33 cellular contexts compared by ENCODE assay signal in the genomic region with DNA sequence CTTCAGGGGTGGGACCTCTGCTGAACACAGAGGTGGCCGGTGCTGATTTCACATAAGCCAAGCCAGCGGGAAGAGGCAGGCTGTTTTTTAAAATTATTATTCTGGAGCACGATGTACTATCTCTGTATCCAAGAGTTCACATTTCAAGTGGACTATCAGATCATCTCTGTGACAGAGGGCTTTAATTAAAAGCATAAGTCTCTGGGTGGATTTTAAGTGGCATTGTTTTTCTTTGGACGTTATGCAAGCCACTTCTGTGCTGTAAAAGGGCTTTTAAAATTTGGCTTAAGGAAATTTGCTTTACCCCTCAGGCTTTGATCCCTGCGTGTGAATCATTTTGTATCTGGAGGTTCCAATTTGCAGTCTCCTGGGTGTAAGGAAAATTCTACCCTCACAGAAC.
DNase-seq lines count a peak whose midpoint lies in the region; ATAC-seq and TF ChIP-seq lines count a peak whose summit lies in the region.
"Had no signal": no experiment of that assay in that cellular context is flagged by ENCODE, and none has a peak within 500 bp of the region (broad histone marks: within the 10 kb centered on the region; RNA-seq: fewer than 3 reads in every experiment).

No MANE protein-coding gene starts in this region.

- no peak overlapping the region; the same call in 1 of the 2 replicates for H3K23ac ChIP-seq in IMR-90 (ENCODE audit: low read depth, low read length)
- no peak overlapping the region for H3K23ac ChIP-seq in mesenchymal stem cell (ENCODE audit: low read length in 2 of 2)

- H4K8ac ChIP-seq in IMR-90 (ENCODE audit: low read depth in 2 of 2, low read length in 2 of 2) (no peak overlapping the region), mesenchymal stem cell (ENCODE audit: low read length) (no peak overlapping the region)

- H4K91ac ChIP-seq in IMR-90 (ENCODE audit: insufficient read depth, low read depth, low read length) (no peak overlapping the region), mesenchymal stem cell (ENCODE audit: low read length) (no peak overlapping the region)

- peaks cover 29% of the 10 kb centered on the region for H3K9me1 ChIP-seq in IMR-90 (ENCODE audit: insufficient read depth, low read length)

- no peak overlapping the region for H2BK120ac ChIP-seq in IMR-90 (ENCODE audit: low read depth, low read length)
- no peak overlapping the region for H2BK120ac ChIP-seq in mesenchymal stem cell (ENCODE audit: low read depth, low read length)

- TF ChIP-seq POLR2A in IMR-90 (IDR thresholded peaks at IDR 0.05; ENCODE audit: low read depth, low read length) = no peak

- no CpG with 5 or more reads among the region's 5 CpGs for WGBS in IMR-90 (ENCODE audit: extremely low coverage in 2 of 2, insufficient read length in 1 of 2), 2 experiments
- whole genome bisulfite sequencing in mesenchymal stem cell = 79% methylated on average over 5 of the region's 5 CpGs

- peak overlapping the region; percentile 63 for H3K27ac Mint-ChIP-seq in activated B cell treated with CpG ODN at 0.5 μM for 24 hours
- H3K27ac Mint-ChIP-seq: activated T-cell treated with anti-CD3 and anti-CD28 coated beads, Interleukin-2, amount 50 U/mL, for 72 hours; brain; immature natural killer cell; memory B cell; neural progenitor cell; WTC11 had no signal

- H3K4me3 Mint-ChIP-seq in activated B cell treated with CpG ODN at 0.5 μM for 24 hours = no peak overlapping the region
- H3K4me3 Mint-ChIP-seq: activated T-cell treated with anti-CD3 and anti-CD28 coated beads, Interleukin-2, amount 50 U/mL, for 72 hours; brain; IgD-negative memory B cell; immature natural killer cell; memory B cell; neural progenitor cell; WTC11 had no signal

- no peak overlapping the region for H3K18ac ChIP-seq in IMR-90 (ENCODE audit: low read depth, low read length)
- H3K18ac ChIP-seq in mesenchymal stem cell (ENCODE audit: low read depth in 1 of 2, low read length in 2 of 2) = no peak overlapping the region

- H3K4me3 ChIP-seq in AG10803 (ENCODE audit: low read length) (no peak overlapping the region), IMR-90 (ENCODE audit: insufficient read depth, low read depth, low read length) (no peak overlapping the region), mesenchymal stem cell (ENCODE audit: insufficient read depth in 1 of 2, low read depth in 1 of 2, low read length in 2 of 2) (no peak overlapping the region), ascending aorta (no peak overlapping the region)
- H3K4me3 ChIP-seq: adrenal gland, BLaER1, gastrocnemius medialis, neural progenitor cell, vagina had no signal

- H3K27me3 Mint-ChIP-seq in activated B cell treated with CpG ODN at 0.5 μM for 24 hours = no peaks in the 10 kb centered on the region
- H3K27me3 Mint-ChIP-seq: IgD-negative memory B cell, memory B cell had no signal

- H3K4me1 ChIP-seq in IMR-90 (ENCODE audit: control insufficient read depth, insufficient read depth, low read length) = peaks cover 22% of the 10 kb centered on the region
- peaks cover 8% of the 10 kb centered on the region for H3K4me1 ChIP-seq in mesenchymal stem cell (ENCODE audit: control insufficient read depth, insufficient read depth, low read depth, low read length)
- H3K4me1 ChIP-seq in ascending aorta = peaks cover 0 to 10% of the 10 kb centered on the region in 2 donors
- H3K4me1 ChIP-seq: adrenal gland had no signal

- no peak overlapping the region for H2BK5ac ChIP-seq in IMR-90 (ENCODE audit: low read depth, low read length, poor library complexity, severe bottlenecking)
- H2BK5ac ChIP-seq in mesenchymal stem cell (ENCODE audit: low read depth, low read length, poor library complexity, severe bottlenecking) = no peak overlapping the region

- H3K27me3 ChIP-seq in IMR-90 (ENCODE audit: control insufficient read depth, insufficient read depth, low read length) (no peaks in the 10 kb centered on the region), mesenchymal stem cell (ENCODE audit: control insufficient read depth in 1 of 2, insufficient read depth in 1 of 2, low read length in 2 of 2) (no peaks in the 10 kb centered on the region), ascending aorta (no peaks in the 10 kb centered on the region)
- H3K27me3 ChIP-seq: adrenal gland, BLaER1, gastrocnemius medialis, neural progenitor cell, vagina had no signal

- H2AK5ac ChIP-seq in IMR-90 (ENCODE audit: low read depth, low read length) (0 out of 2 replicates have a peak overlapping the region, but pooled peaks have one; percentile 3), mesenchymal stem cell (ENCODE audit: low read length, severe bottlenecking) (no peak overlapping the region)

- H3K14ac ChIP-seq in IMR-90 (replicated peaks; ENCODE audit: low read depth, low read length) (no peak overlapping the region), mesenchymal stem cell (ENCODE audit: low read length in 2 of 2) (no peak overlapping the region)

- no peaks in the 10 kb centered on the region for H3K9me3 Mint-ChIP-seq in activated B cell treated with CpG ODN at 0.5 μM for 24 hours
- H3K9me3 Mint-ChIP-seq: activated T-cell treated with anti-CD3 and anti-CD28 coated beads, Interleukin-2, amount 50 U/mL, for 72 hours; brain; IgD-negative memory B cell; immature natural killer cell; memory B cell; neural progenitor cell; WTC11 had no signal

- intact Hi-C loops in IMR-90 (cut with micrococcal nuclease) = no loop called here
- intact Hi-C loops in activated B cell treated with CpG ODN at 0.5 μM for 24 hours (cut with micrococcal nuclease) = loop anchor here (5.0 to 10.0 kb wide), 2 partner anchors 332 to 720 kb away; no protein-coding TSS in a partner anchor
- intact Hi-C loops in ascending aorta (cut with DNase I) = loop anchor here (2.0 kb wide), 1 partner anchor 248 kb away; no protein-coding TSS in a partner anchor

- H3K79me1 ChIP-seq in IMR-90 (ENCODE audit: low read depth in 1 of 2, low read length in 2 of 2) = peaks cover 21 to 70% of the 10 kb centered on the region in 2 experiments
- H3K79me1 ChIP-seq in mesenchymal stem cell (replicated peaks; ENCODE audit: low read length, poor library complexity, severe bottlenecking) = peaks cover 12% of the 10 kb centered on the region

- H3K4me1 Mint-ChIP-seq in activated B cell treated with CpG ODN at 0.5 μM for 24 hours = peaks cover 21% of the 10 kb centered on the region
- H3K4me1 Mint-ChIP-seq: immature natural killer cell had no signal

- no peak overlapping the region for H3K56ac ChIP-seq in IMR-90 (ENCODE audit: extremely low read depth, insufficient read depth, low read length)

- no peak overlapping the region for H3K4ac ChIP-seq in IMR-90 (ENCODE audit: low read depth, low read length)
- H3K4ac ChIP-seq in mesenchymal stem cell (ENCODE audit: low read depth in 1 of 2, low read length in 2 of 2) = no peak overlapping the region

- no TSS peak for BruUV-seq in IMR-90 (replicated peaks; lab: Mats Ljungman, UMichigan)

- peaks cover 17% of the 10 kb centered on the region for H4K20me1 ChIP-seq in IMR-90 (ENCODE audit: insufficient read depth, low read length)
- H4K20me1 ChIP-seq: BLaER1 had no signal

- dilution Hi-C loops in IMR-90 (cut with HindIII; ENCODE audit: low sequenced_read_pairs, unreplicated experiment) = no loop called here

- in situ Hi-C loops in IMR-90 (cut with MboI; ENCODE audit: low sequenced_read_pairs) = loop anchor here (5.0 kb wide), 1 partner anchor 248 kb away; no protein-coding TSS in a partner anchor

- H3K36me3 Mint-ChIP-seq in activated B cell treated with CpG ODN at 0.5 μM for 24 hours (ENCODE audit: low read depth) = no peaks in the 10 kb centered on the region
- H3K36me3 Mint-ChIP-seq: brain, IgD-negative memory B cell, immature natural killer cell, memory B cell, neural progenitor cell, WTC11 had no signal

- TF ChIP-seq RAD21 in IMR-90 (IDR thresholded peaks at IDR 0.05; ENCODE audit: low read length) = no peak

- H2BK15ac ChIP-seq in IMR-90 (ENCODE audit: low read depth, low read length) (no peak overlapping the region), mesenchymal stem cell (ENCODE audit: low read depth, poor library complexity, severe bottlenecking) (no peak overlapping the region)

- peak; percentile 66 for DNase-seq in AG10803 (ENCODE audit: low read depth)
- no peak for DNase-seq in IMR-90
- no peak for DNase-seq in activated B cell treated with CpG ODN at 0.5 μM for 24 hours
- no peak for DNase-seq in mesenchymal stem cell
- no peak for DNase-seq in ascending aorta (ENCODE audit: low spot score in 2 of 2)
- DNase-seq: activated CD4-positive, alpha-beta T cell treated with anti-CD3 and anti-CD28 coated beads, Interleukin-2, amount 50 U/mL, for 4 hours; activated naive CD4-positive, alpha-beta T cell; activated T-cell treated with anti-CD3 and anti-CD28 coated beads, Interleukin-2, amount 50 U/mL, for 72 hours; adrenal gland; gastrocnemius medialis; GDM1; H7; hypothalamus; immature natural killer cell; left colon; NCI-H1105 treated with DMSO at 0.1 percent for 48 hours; NCI-H1930; NCI-H2227 treated with DMSO at 0.1 percent for 48 hours; PC-3; Right ventricle myocardium superior; stimulated activated CD4-positive, alpha-beta T cell treated with anti-CD3 and anti-CD28 coated beads, Interleukin-15, amount 100 ng/mL, for 24 hours; stimulated activated naive CD8-positive, alpha-beta T cell treated with anti-CD3 and anti-CD28 coated beads, Interleukin-15, Interleukin-2, amounts not matched to agents 100 U/mL and 50 U/mL, for 24 hours; T1000 had no signal

- no peak overlapping the region for H2AK9ac ChIP-seq in IMR-90 (replicated peaks; ENCODE audit: low read depth, low read length, poor library complexity)

- H2AFZ ChIP-seq in IMR-90 (replicated peaks; ENCODE audit: low read length, poor library complexity) (no peak overlapping the region), mesenchymal stem cell (ENCODE audit: low read depth, low read length) (no peak overlapping the region)
- H2AFZ ChIP-seq: neural progenitor cell had no signal

- no peaks in the 10 kb centered on the region for H3K36me3 ChIP-seq in IMR-90 (ENCODE audit: control insufficient read depth, insufficient read depth, low read length)
- peaks cover 0 to 3% of the 10 kb centered on the region in 2 experiments for H3K36me3 ChIP-seq in mesenchymal stem cell (ENCODE audit: control insufficient read depth in 1 of 2, insufficient read depth in 2 of 2, low read depth in 1 of 2, low read length in 2 of 2)
- H3K36me3 ChIP-seq in ascending aorta = no peaks in the 10 kb centered on the region
- H3K36me3 ChIP-seq: adrenal gland, BLaER1, gastrocnemius medialis, neural progenitor cell, vagina had no signal

- POLR2A ChIA-PET in IMR-90 (lab: Charles Lee; ENCODE audit: unreplicated experiment) = no interaction called here
- POLR2A ChIA-PET in activated B cell treated with CpG ODN at 0.5 μM for 24 hours (lab: Charles Lee) = interaction anchor here (0.8 to 22.7 kb wide), 4 partner anchors 19 to 153 kb away, joined by 3 to 704 read pairs (median 96); no protein-coding TSS in a partner anchor

- H4K5ac ChIP-seq in IMR-90 (ENCODE audit: low read depth, low read length) = no peak overlapping the region

- CTCF ChIA-PET in IMR-90 (lab: Yijun Ruan, JAX) (interaction anchor here (0.5 to 1.7 kb wide), 4 partner anchors 95 to 291 kb away, joined by 3 to 4 read pairs (median 3); no protein-coding TSS in a partner anchor), activated B cell treated with CpG ODN at 0.5 μM for 24 hours (lab: Charles Lee) (interaction anchor here (1.0 to 8.2 kb wide), 14 partner anchors 9 to 355 kb away, joined by 3 to 140 read pairs (median 10); no protein-coding TSS in a partner anchor)

- TF ChIP-seq CTCF in AG10803 (conservative IDR thresholded peaks at IDR 0.05; ENCODE audit: low read length) (no peak), IMR-90 (conservative IDR thresholded peaks at IDR 0.05; ENCODE audit: low read depth, low read length) (no peak), activated B cell treated with CpG ODN at 0.5 μM for 24 hours (IDR thresholded peaks at IDR 0.05) (no peak), ascending aorta (IDR thresholded peaks at IDR 0.05) (no peak)

- H2BK20ac ChIP-seq in IMR-90 (ENCODE audit: low read depth, low read length) = no peak overlapping the region

- H3K9me3 ChIP-seq in IMR-90 (ENCODE audit: control insufficient read depth, insufficient read depth, low read length) (no peaks in the 10 kb centered on the region), mesenchymal stem cell (ENCODE audit: control insufficient read depth, low read length) (no peaks in the 10 kb centered on the region), ascending aorta (no peaks in the 10 kb centered on the region)
- H3K9me3 ChIP-seq: adrenal gland, BLaER1, gastrocnemius medialis, vagina had no signal

- no peak overlapping the region for H3K4me2 ChIP-seq in IMR-90 (ENCODE audit: low read depth, low read length)
- H3K4me2 ChIP-seq in mesenchymal stem cell (ENCODE audit: low read length, poor library complexity, severe bottlenecking) = no peak overlapping the region
- H3K4me2 ChIP-seq: BLaER1, neural progenitor cell had no signal

- no peak overlapping the region for H3K27ac ChIP-seq in IMR-90 (ENCODE audit: insufficient read depth, low read length)
- no peak overlapping the region for H3K27ac ChIP-seq in mesenchymal stem cell (ENCODE audit: low read length, poor library complexity, severe bottlenecking)
- H3K27ac ChIP-seq in ascending aorta = no peak overlapping the region
- H3K27ac ChIP-seq: adrenal gland, BLaER1, neural progenitor cell, vagina had no signal

- ATAC-seq in IMR-90 (ENCODE audit: low read depth) (no peak), activated B cell treated with CpG ODN at 0.5 μM for 24 hours (ENCODE audit: low read depth) (no peak), GM19463 (IDR thresholded peaks at IDR 0.05; ENCODE audit: unreplicated experiment) (no peak), HG02885 (IDR thresholded peaks at IDR 0.05; ENCODE audit: poor library complexity, unreplicated experiment) (no peak), GM19467 (IDR thresholded peaks at IDR 0.05; ENCODE audit: unreplicated experiment) (no peak)
- ATAC-seq: activated T-cell treated with anti-CD3 and anti-CD28 coated beads, Interleukin-2, amount 50 U/mL, for 72 hours; gastrocnemius medialis; left colon; PC-3; stimulated activated naive CD8-positive, alpha-beta T cell treated with anti-CD3 and anti-CD28 coated beads, Interleukin-15, Interleukin-2, amounts not matched to agents 100 U/mL and 50 U/mL, for 24 hours; WTC11 had no signal

- H2BK12ac ChIP-seq in mesenchymal stem cell (ENCODE audit: low read length in 2 of 2) = no peak overlapping the region

- H3K9ac ChIP-seq in IMR-90 (ENCODE audit: low read depth, low read length) (no peak overlapping the region), mesenchymal stem cell (ENCODE audit: low read length) (peak overlapping the region; percentile 70)
- H3K9ac ChIP-seq: BLaER1, neural progenitor cell had no signal
